1 cellular context compared by ENCODE assay signal in genomic region chr6:70164556-70164955, GRCh38.
A peak's percentile ranks its signal among the peaks of the same experiment; 100 is the strongest.
TF ChIP-seq lines count a peak whose summit lies in the region.

No MANE protein-coding gene starts in this region.

TF ChIP-seq in K562, 482 proteins besides CTCF, POLR2A, EP300 and RAD21 (continued from another document):
- TF ChIP-seq CHD7 (IDR thresholded peaks at IDR 0.05; ENCODE audit: low read depth, low read length) (no peak), ZBTB12 (CRISPR knock-in tag; IDR thresholded peaks at IDR 0.05) (no peak), MTF1 (CRISPR knock-in tag; IDR thresholded peaks at IDR 0.05; ENCODE audit: borderline replicate concordance) (no peak), CEBPB (tag; IDR thresholded peaks at IDR 0.05) (no peak), KLF16 (IDR thresholded peaks at IDR 0.05) (no peak), ZBTB1 (CRISPR knock-in tag; IDR thresholded peaks at IDR 0.05; ENCODE audit: borderline replicate concordance, low read depth) (no peak), FOXM1 (IDR thresholded peaks at IDR 0.05; ENCODE audit: low read depth) (no peak), FOXM1 (CRISPR knock-in tag; IDR thresholded peaks at IDR 0.05; ENCODE audit: low read depth) (no peak), SPI1 (IDR thresholded peaks at IDR 0.05; ENCODE audit: borderline replicate concordance, low read depth, low read length) (no peak), SOX6 (IDR thresholded peaks at IDR 0.05) (peak; percentile 84), HIVEP1 (CRISPR knock-in tag; IDR thresholded peaks at IDR 0.05) (no peak), NONO (IDR thresholded peaks at IDR 0.05; ENCODE audit: low read depth in 2 of 2, low read length in 1 of 2) (no peak), FOSL1 (tag; conservative IDR thresholded peaks at IDR 0.05) (peak; percentile 33; the same call in 1 of the 2 replicates), FOXA3 (CRISPR knock-in tag; conservative IDR thresholded peaks at IDR 0.05 in 1 of 2, IDR thresholded peaks at IDR 0.05 in 1 of 2) (peak in 1 of 2 experiments; percentile 21; a peak in 1 of 4 replicates), HEY1 (CRISPR knock-in tag; IDR thresholded peaks at IDR 0.05; ENCODE audit: borderline replicate concordance) (no peak), SMAD3 (CRISPR knock-in tag; conservative IDR thresholded peaks at IDR 0.05) (no peak), CC2D1A (IDR thresholded peaks at IDR 0.05) (no peak)
- TF ChIP-seq, protein P1, sequence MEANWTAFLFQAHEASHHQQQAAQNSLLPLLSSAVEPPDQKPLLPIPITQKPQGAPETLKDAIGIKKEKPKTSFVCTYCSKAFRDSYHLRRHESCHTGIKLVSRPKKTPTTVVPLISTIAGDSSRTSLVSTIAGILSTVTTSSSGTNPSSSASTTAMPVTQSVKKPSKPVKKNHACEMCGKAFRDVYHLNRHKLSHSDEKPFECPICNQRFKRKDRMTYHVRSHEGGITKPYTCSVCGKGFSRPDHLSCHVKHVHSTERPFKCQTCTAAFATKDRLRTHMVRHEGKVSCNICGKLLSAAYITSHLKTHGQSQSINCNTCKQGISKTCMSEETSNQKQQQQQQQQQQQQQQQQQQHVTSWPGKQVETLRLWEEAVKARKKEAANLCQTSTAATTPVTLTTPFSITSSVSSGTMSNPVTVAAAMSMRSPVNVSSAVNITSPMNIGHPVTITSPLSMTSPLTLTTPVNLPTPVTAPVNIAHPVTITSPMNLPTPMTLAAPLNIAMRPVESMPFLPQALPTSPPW (CRISPR knock-in tag; IDR thresholded peaks at IDR 0.05) = no peak
